9 cellular contexts compared by ENCODE assay signal in the genomic region with DNA sequence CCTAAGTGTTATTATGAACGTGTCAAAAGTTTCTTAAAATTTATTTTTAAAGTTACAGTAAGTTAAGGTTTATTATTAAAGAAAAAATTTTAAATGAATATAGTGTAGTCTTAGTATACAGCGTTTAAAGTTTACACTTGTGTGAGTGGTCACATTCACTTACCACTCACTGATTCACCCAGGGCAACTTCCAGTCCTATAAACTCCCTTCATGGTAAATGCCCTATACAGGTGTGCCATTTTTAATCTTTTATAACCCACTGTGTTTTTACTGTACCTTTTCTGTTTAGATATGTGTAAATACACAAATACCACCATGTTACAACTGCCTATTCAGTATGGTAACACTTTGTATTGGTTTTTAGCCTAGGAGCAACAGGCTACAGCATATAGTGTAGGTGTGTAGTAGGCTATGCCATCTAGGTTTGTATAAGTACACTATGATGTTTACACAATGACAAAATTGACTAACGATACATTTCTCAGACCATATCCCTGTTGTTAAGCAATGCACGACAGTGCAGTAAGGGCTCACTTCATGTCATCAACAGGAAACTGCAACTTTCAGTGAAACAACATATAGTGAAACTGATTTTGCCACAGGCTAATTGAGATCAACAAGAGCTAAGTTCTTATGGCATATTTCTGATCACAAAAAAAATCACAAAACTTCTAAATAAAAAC.
DNase-seq lines count a peak whose midpoint lies in the region; ATAC-seq, FAIRE-seq and TF ChIP-seq lines count a peak whose summit lies in the region.
"Had no signal": no experiment of that assay in that cellular context is flagged by ENCODE, and none has a peak within 500 bp of the region (broad histone marks: within the 10 kb centered on the region; RNA-seq: fewer than 3 reads in every experiment).

No MANE protein-coding gene starts in this region.

- TF ChIP-seq CTCF in left lung (IDR thresholded peaks at IDR 0.05): no peak

- ATAC-seq in GM18499 (IDR thresholded peaks at IDR 0.05; ENCODE audit: insufficient read depth, unreplicated experiment): peak; percentile 76
- peak; percentile 76 for ATAC-seq in GM21390 (IDR thresholded peaks at IDR 0.05; ENCODE audit: unreplicated experiment)
- ATAC-seq in HG03439 (IDR thresholded peaks at IDR 0.05; ENCODE audit: unreplicated experiment): peak; percentile 57
- no peak for ATAC-seq in left lung
- ATAC-seq: heart left ventricle had no signal

- H3K27ac ChIP-seq in left lung: peak overlapping the region in 1 of 2 donors; percentile 34
- H3K27ac ChIP-seq: heart left ventricle had no signal

- FAIRE-seq in frontal cortex (lab: Jason Lieb, UNC) (peak; percentile 47), RCC 7860 (lab: Jason Lieb, UNC) (no peak)

- DNase-seq in frontal cortex (ENCODE audit: low spot score in 2 of 2) (no peak), RCC 7860 (ENCODE audit: low spot score) (no peak), left lung (no peak), H4 (ENCODE audit: low spot score) (no peak), NCI-H2171 (lab: John Stamatoyannopoulos, UW) (no peak)
- DNase-seq: heart left ventricle had no signal

- no peak overlapping the region for H3K4me3 ChIP-seq in left lung
- H3K4me3 ChIP-seq: heart left ventricle had no signal

- H3K36me3 ChIP-seq in left lung: no peaks in the 10 kb centered on the region
- H3K36me3 ChIP-seq: heart left ventricle had no signal

- H3K4me1 ChIP-seq in left lung: no peaks in the 10 kb centered on the region

- no peaks in the 10 kb centered on the region for H3K9me3 ChIP-seq in left lung
- H3K9me3 ChIP-seq: heart left ventricle had no signal

- intact Hi-C loops in left lung (cut with DNase I): loop anchor here in 1 of 2 donors (10.0 kb wide), 1 partner anchor 218 kb away; no protein-coding TSS in a partner anchor

- no peaks in the 10 kb centered on the region for H3K27me3 ChIP-seq in left lung
